ENCODE assay signal across 16 cellular contexts in the genomic region with DNA sequence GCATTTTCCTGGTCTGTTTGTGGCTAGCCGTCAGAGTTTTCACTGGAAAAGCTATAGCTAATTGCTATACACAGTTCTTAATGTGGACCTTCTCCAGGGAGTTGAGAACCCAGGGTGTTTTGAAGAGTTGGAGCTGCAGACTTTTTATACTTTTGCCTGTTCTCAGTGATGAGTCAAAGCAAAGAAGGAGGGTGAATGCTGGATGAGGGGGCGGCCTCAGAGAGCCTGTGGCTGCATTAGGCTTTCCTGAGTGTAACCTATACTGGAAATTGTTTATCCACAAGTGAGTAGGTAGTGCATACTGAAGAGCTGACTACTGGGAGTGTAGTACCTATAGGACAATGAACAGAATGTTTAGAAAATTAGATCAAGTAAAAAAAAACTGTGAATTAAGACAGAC.
DNase-seq lines count a peak whose midpoint lies in the region; ATAC-seq and TF ChIP-seq lines count a peak whose summit lies in the region.
"Had no signal": no experiment of that assay in that cellular context is flagged by ENCODE, and none has a peak within 500 bp of the region (broad histone marks: within the 10 kb centered on the region; RNA-seq: fewer than 3 reads in every experiment).

No MANE protein-coding gene starts in this region.

- H3K27me3 Mint-ChIP-seq in activated naive CD8-positive, alpha-beta T cell treated with anti-CD3 and anti-CD28 coated beads, Interleukin-2, amount 50 U/mL, for 24 hours, result no peaks in the 10 kb centered on the region
- H3K27me3 Mint-ChIP-seq in activated naive CD8-positive, alpha-beta T cell treated with anti-CD3 and anti-CD28 coated beads for 36 hours, result no peaks in the 10 kb centered on the region

- no peak for TF ChIP-seq CTCF in choroid plexus epithelial cell (conservative IDR thresholded peaks at IDR 0.05; ENCODE audit: low read depth, low read length)

- H3K4me1 Mint-ChIP-seq in activated naive CD8-positive, alpha-beta T cell treated with anti-CD3 and anti-CD28 coated beads, Interleukin-2, amount 50 U/mL, for 24 hours, result peaks cover 7% of the 10 kb centered on the region
- peaks cover 4% of the 10 kb centered on the region for H3K4me1 Mint-ChIP-seq in activated naive CD8-positive, alpha-beta T cell treated with anti-CD3 and anti-CD28 coated beads for 36 hours

- H3K9me3 Mint-ChIP-seq in activated naive CD8-positive, alpha-beta T cell treated with anti-CD3 and anti-CD28 coated beads, Interleukin-2, amount 50 U/mL, for 24 hours, result no peaks in the 10 kb centered on the region
- no peaks in the 10 kb centered on the region for H3K9me3 Mint-ChIP-seq in activated naive CD8-positive, alpha-beta T cell treated with anti-CD3 and anti-CD28 coated beads for 36 hours
- H3K9me3 Mint-ChIP-seq: H9 had no signal

- DNase-seq in activated naive CD8-positive, alpha-beta T cell treated with anti-CD3 and anti-CD28 coated beads, Interleukin-2, amount 50 U/mL, for 24 hours, result peak; percentile 3
- DNase-seq in activated naive CD8-positive, alpha-beta T cell treated with anti-CD3 and anti-CD28 coated beads for 36 hours, result no peak
- DNase-seq in RKO (ENCODE audit: low spot score) (peak; percentile 10), choroid plexus epithelial cell (ENCODE audit: low read depth) (peak; percentile 54), NCI-H2171 (lab: John Stamatoyannopoulos, UW) (no peak), 8988T (no peak)
- peak; percentile 3 to 8 for DNase-seq in stimulated activated CD4-positive, alpha-beta T cell treated with anti-CD3 and anti-CD28 coated beads, Interleukin-4, amount 100 ng/mL, for 48 hours (ENCODE audit: low read depth in 2 of 2)
- DNase-seq in activated CD4-positive, CD25-positive, alpha-beta regulatory T cell treated with anti-CD3 and anti-CD28 coated beads, Interleukin-2, amount 50 U/mL, for 72 hours, result no peak
- DNase-seq: activated effector memory CD4-positive, alpha-beta T cell treated with Interleukin-2 at 50 U/mL for 16 hours; DMS153; H9; Kasumi-1; NCI-H1694 treated with DMSO at 0.1 percent for 48 hours; NCI-H524; OCI-M1 had no signal

- H3K36me3 Mint-ChIP-seq in activated naive CD8-positive, alpha-beta T cell treated with anti-CD3 and anti-CD28 coated beads, Interleukin-2, amount 50 U/mL, for 24 hours (ENCODE audit: low read depth), result no peaks in the 10 kb centered on the region
- peaks cover 2% of the 10 kb centered on the region for H3K36me3 Mint-ChIP-seq in activated naive CD8-positive, alpha-beta T cell treated with anti-CD3 and anti-CD28 coated beads for 36 hours

- ATAC-seq in activated naive CD8-positive, alpha-beta T cell treated with anti-CD3 and anti-CD28 coated beads, Interleukin-2, amount 50 U/mL, for 24 hours, result peak; percentile 75
- ATAC-seq: activated CD4-positive, CD25-positive, alpha-beta regulatory T cell treated with anti-CD3 and anti-CD28 coated beads, Interleukin-2, amount 50 U/mL, for 24 hours had no signal

- H3K4me3 Mint-ChIP-seq in activated naive CD8-positive, alpha-beta T cell treated with anti-CD3 and anti-CD28 coated beads, Interleukin-2, amount 50 U/mL, for 24 hours, result no peak overlapping the region
- no peak overlapping the region for H3K4me3 Mint-ChIP-seq in activated naive CD8-positive, alpha-beta T cell treated with anti-CD3 and anti-CD28 coated beads for 36 hours
- H3K4me3 Mint-ChIP-seq: H9 had no signal

- no peak overlapping the region for H3K27ac Mint-ChIP-seq in activated naive CD8-positive, alpha-beta T cell treated with anti-CD3 and anti-CD28 coated beads, Interleukin-2, amount 50 U/mL, for 24 hours
- no peak overlapping the region for H3K27ac Mint-ChIP-seq in activated naive CD8-positive, alpha-beta T cell treated with anti-CD3 and anti-CD28 coated beads for 36 hours

- H3K4me3 ChIP-seq in choroid plexus epithelial cell (ENCODE audit: low read depth, low read length), result no peak overlapping the region

Comparison
In these comparisons a context has a peak if more than half of its experiments do, and no peak if none do; other contexts are left out.
1. DNase-seq: peak in activated naive CD8-positive, alpha-beta T cell treated with anti-CD3 and anti-CD28 coated beads, Interleukin-2, amount 50 U/mL, for 24 hours (single experiment), RKO (single experiment), choroid plexus epithelial cell (single experiment) and stimulated activated CD4-positive, alpha-beta T cell treated with anti-CD3 and anti-CD28 coated beads, Interleukin-4, amount 100 ng/mL, for 48 hours (2 of 2); none in activated naive CD8-positive, alpha-beta T cell treated with anti-CD3 and anti-CD28 coated beads for 36 hours (single experiment), NCI-H2171 (single experiment), 8988T (single experiment) and activated CD4-positive, CD25-positive, alpha-beta regulatory T cell treated with anti-CD3 and anti-CD28 coated beads, Interleukin-2, amount 50 U/mL, for 72 hours (single experiment).